ENCODE assay signal across 1 cellular context in the genomic region with DNA sequence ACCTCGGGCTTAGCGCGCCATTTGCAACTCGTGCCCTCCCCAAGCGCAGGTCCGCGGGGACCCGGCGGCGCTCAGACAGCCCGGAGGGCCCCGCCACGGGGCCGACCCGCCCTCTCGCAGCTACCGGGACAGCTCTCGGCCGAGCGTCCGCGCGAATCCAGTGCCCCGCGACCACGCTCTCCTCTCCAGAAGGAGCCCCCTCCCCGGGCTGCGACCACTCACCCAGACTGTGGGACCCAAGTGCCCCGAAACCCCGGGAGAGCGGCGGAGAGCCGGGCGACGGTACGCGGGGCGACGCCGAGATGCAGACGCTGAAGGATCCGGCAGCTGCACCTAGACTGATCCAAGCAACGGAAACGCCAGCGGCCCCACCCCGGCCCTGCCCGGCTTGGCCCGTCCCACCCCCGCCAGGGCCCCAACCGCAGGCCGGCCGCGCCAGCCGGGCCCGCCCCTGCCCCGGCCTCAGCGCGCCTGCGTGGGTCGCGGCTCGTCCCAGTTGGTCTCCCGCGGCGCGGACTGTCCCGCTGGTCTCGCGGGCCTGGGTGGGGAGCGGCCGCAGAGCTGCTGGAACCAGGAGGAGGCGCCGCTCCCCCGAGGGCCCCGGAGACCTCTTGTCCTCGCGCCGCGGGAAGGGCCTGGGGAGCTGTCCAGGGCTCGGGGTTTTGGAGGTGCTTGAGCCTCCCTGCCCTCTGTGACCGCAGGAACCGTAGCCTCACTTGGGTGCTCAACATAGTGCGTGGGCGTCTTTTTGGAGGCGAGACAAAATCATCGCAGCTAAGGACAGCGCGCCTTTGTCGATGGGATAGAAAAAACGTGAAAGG.
TF ChIP-seq lines count a peak whose summit lies in the region.

A gene (minus strand): TSS at position 340 of the 821 bp plus-strand sequence. CDS start 391 bp downstream, outside the sequence.

TF ChIP-seq in HEK293, 187 proteins besides CTCF, POLR2A, EP300 and RAD21 (continued from another document and continues in another):
- TF ChIP-seq KLF1 (tag by site-specific recombination; IDR thresholded peaks at IDR 0.05) = peak; percentile 49
- TF ChIP-seq YY2 (tag by site-specific recombination; IDR thresholded peaks at IDR 0.05) = no peak
- TF ChIP-seq, protein P1, sequence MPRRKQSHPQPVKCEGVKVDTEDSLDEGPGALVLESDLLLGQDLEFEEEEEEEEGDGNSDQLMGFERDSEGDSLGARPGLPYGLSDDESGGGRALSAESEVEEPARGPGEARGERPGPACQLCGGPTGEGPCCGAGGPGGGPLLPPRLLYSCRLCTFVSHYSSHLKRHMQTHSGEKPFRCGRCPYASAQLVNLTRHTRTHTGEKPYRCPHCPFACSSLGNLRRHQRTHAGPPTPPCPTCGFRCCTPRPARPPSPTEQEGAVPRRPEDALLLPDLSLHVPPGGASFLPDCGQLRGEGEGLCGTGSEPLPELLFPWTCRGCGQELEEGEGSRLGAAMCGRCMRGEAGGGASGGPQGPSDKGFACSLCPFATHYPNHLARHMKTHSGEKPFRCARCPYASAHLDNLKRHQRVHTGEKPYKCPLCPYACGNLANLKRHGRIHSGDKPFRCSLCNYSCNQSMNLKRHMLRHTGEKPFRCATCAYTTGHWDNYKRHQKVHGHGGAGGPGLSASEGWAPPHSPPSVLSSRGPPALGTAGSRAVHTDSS (tag by site-specific recombination; IDR thresholded peaks at IDR 0.05) = no peak
- peak; percentile 46 for TF ChIP-seq KLF9 (tag by site-specific recombination; IDR thresholded peaks at IDR 0.05; ENCODE audit: low read depth)
- no peak for TF ChIP-seq ZBTB21 (tag by site-specific recombination; IDR thresholded peaks at IDR 0.05)
- TF ChIP-seq ZNF701 (tag by site-specific recombination; IDR thresholded peaks at IDR 0.05) = no peak
- 0 out of 2 replicates have a peak, but pooled peaks have one; percentile 10 for TF ChIP-seq WT1 (tag by site-specific recombination; IDR thresholded peaks at IDR 0.05)
- peak; percentile 44 for TF ChIP-seq ZNF335 (tag by site-specific recombination; conservative IDR thresholded peaks at IDR 0.05)
- TF ChIP-seq, protein P2, sequence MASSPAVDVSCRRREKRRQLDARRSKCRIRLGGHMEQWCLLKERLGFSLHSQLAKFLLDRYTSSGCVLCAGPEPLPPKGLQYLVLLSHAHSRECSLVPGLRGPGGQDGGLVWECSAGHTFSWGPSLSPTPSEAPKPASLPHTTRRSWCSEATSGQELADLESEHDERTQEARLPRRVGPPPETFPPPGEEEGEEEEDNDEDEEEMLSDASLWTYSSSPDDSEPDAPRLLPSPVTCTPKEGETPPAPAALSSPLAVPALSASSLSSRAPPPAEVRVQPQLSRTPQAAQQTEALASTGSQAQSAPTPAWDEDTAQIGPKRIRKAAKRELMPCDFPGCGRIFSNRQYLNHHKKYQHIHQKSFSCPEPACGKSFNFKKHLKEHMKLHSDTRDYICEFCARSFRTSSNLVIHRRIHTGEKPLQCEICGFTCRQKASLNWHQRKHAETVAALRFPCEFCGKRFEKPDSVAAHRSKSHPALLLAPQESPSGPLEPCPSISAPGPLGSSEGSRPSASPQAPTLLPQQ (tag by site-specific recombination; IDR thresholded peaks at IDR 0.05) = peak; percentile 53; the same call in 1 of the 2 replicates
- no peak for TF ChIP-seq ZNF391 (tag by site-specific recombination; IDR thresholded peaks at IDR 0.05; ENCODE audit: borderline replicate concordance, low read depth)
- no peak for TF ChIP-seq BCL11B (tag by site-specific recombination; IDR thresholded peaks at IDR 0.05; ENCODE audit: low read depth)
- no peak for TF ChIP-seq ZNF266 (tag by site-specific recombination; IDR thresholded peaks at IDR 0.05; ENCODE audit: low read depth)
- no peak for TF ChIP-seq HOXC10 (CRISPR knock-in tag; IDR thresholded peaks at IDR 0.05)
- TF ChIP-seq ZEB2 (tag by site-specific recombination; IDR thresholded peaks at IDR 0.05) = peak; percentile 14
- TF ChIP-seq, protein P3, sequence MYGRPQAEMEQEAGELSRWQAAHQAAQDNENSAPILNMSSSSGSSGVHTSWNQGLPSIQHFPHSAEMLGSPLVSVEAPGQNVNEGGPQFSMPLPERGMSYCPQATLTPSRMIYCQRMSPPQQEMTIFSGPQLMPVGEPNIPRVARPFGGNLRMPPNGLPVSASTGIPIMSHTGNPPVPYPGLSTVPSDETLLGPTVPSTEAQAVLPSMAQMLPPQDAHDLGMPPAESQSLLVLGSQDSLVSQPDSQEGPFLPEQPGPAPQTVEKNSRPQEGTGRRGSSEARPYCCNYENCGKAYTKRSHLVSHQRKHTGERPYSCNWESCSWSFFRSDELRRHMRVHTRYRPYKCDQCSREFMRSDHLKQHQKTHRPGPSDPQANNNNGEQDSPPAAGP (tag by site-specific recombination; IDR thresholded peaks at IDR 0.05) = 0 out of 2 replicates have a peak, but pooled peaks have one; percentile 48
- peak; percentile 70; the same call in 1 of the 2 replicates for TF ChIP-seq KLF8 (tag by site-specific recombination; IDR thresholded peaks at IDR 0.05)
- TF ChIP-seq SP7 (tag by site-specific recombination; IDR thresholded peaks at IDR 0.05) = peak; percentile 13; the same call in 1 of the 2 replicates
- TF ChIP-seq, protein P4, sequence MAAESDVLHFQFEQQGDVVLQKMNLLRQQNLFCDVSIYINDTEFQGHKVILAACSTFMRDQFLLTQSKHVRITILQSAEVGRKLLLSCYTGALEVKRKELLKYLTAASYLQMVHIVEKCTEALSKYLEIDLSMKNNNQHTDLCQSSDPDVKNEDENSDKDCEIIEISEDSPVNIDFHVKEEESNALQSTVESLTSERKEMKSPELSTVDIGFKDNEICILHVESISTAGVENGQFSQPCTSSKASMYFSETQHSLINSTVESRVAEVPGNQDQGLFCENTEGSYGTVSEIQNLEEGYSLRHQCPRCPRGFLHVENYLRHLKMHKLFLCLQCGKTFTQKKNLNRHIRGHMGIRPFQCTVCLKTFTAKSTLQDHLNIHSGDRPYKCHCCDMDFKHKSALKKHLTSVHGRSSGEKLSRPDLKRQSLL (tag by site-specific recombination; IDR thresholded peaks at IDR 0.05) = peak; percentile 47; the same call in 1 of the 2 replicates
- TF ChIP-seq ZNF23 (tag by site-specific recombination; IDR thresholded peaks at IDR 0.05; ENCODE audit: borderline replicate concordance) = no peak
- TF ChIP-seq YY1 (tag by site-specific recombination; IDR thresholded peaks at IDR 0.05) = 0 out of 2 replicates have a peak, but pooled peaks have one; percentile 29
- no peak for TF ChIP-seq ZNF239 (tag by site-specific recombination; IDR thresholded peaks at IDR 0.05)
- 0 out of 2 replicates have a peak, but pooled peaks have one; percentile 38 for TF ChIP-seq ZBTB8A (tag by site-specific recombination; IDR thresholded peaks at IDR 0.05)
- no peak for TF ChIP-seq ZNF202 (tag by site-specific recombination; IDR thresholded peaks at IDR 0.05; ENCODE audit: borderline replicate concordance)
- TF ChIP-seq, protein P5, sequence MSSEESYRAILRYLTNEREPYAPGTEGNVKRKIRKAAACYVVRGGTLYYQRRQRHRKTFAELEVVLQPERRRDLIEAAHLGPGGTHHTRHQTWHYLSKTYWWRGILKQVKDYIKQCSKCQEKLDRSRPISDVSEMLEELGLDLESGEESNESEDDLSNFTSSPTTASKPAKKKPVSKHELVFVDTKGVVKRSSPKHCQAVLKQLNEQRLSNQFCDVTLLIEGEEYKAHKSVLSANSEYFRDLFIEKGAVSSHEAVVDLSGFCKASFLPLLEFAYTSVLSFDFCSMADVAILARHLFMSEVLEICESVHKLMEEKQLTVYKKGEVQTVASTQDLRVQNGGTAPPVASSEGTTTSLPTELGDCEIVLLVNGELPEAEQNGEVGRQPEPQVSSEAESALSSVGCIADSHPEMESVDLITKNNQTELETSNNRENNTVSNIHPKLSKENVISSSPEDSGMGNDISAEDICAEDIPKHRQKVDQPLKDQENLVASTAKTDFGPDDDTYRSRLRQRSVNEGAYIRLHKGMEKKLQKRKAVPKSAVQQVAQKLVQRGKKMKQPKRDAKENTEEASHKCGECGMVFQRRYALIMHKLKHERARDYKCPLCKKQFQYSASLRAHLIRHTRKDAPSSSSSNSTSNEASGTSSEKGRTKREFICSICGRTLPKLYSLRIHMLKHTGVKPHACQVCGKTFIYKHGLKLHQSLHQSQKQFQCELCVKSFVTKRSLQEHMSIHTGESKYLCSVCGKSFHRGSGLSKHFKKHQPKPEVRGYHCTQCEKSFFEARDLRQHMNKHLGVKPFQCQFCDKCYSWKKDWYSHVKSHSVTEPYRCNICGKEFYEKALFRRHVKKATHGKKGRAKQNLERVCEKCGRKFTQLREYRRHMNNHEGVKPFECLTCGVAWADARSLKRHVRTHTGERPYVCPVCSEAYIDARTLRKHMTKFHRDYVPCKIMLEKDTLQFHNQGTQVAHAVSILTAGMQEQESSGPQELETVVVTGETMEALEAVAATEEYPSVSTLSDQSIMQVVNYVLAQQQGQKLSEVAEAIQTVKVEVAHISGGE (tag by site-specific recombination; conservative IDR thresholded peaks at IDR 0.05; ENCODE audit: low read depth) = no peak; the same call in none of the 2 replicates
- peak; percentile 67 for TF ChIP-seq ZSCAN30 (tag by site-specific recombination; IDR thresholded peaks at IDR 0.05)
- TF ChIP-seq, protein P6, sequence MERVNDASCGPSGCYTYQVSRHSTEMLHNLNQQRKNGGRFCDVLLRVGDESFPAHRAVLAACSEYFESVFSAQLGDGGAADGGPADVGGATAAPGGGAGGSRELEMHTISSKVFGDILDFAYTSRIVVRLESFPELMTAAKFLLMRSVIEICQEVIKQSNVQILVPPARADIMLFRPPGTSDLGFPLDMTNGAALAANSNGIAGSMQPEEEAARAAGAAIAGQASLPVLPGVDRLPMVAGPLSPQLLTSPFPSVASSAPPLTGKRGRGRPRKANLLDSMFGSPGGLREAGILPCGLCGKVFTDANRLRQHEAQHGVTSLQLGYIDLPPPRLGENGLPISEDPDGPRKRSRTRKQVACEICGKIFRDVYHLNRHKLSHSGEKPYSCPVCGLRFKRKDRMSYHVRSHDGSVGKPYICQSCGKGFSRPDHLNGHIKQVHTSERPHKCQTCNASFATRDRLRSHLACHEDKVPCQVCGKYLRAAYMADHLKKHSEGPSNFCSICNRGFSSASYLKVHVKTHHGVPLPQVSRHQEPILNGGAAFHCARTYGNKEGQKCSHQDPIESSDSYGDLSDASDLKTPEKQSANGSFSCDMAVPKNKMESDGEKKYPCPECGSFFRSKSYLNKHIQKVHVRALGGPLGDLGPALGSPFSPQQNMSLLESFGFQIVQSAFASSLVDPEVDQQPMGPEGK (tag by site-specific recombination; IDR thresholded peaks at IDR 0.05) = peak; percentile 34; the same call in 1 of the 2 replicates
- 0 out of 2 replicates have a peak, but pooled peaks have one; percentile 22 for TF ChIP-seq ZFP69B (tag by site-specific recombination; IDR thresholded peaks at IDR 0.05)
- TF ChIP-seq ZNF600 (tag by site-specific recombination; IDR thresholded peaks at IDR 0.05) = no peak
- peak; percentile 74; the same call in 1 of the 2 replicates for TF ChIP-seq ZNF423 (tag by site-specific recombination; IDR thresholded peaks at IDR 0.05)
- TF ChIP-seq ZNF776 (tag by site-specific recombination; IDR thresholded peaks at IDR 0.05; ENCODE audit: borderline replicate concordance) = no peak
- no peak for TF ChIP-seq ZNF707 (tag by site-specific recombination; IDR thresholded peaks at IDR 0.05)
- no peak for TF ChIP-seq ZNF302 (tag by site-specific recombination; IDR thresholded peaks at IDR 0.05; ENCODE audit: low read depth)
- TF ChIP-seq SCRT2 (tag by site-specific recombination; IDR thresholded peaks at IDR 0.05) = no peak
- no peak for TF ChIP-seq ZBTB17 (tag by site-specific recombination; IDR thresholded peaks at IDR 0.05)
- no peak for TF ChIP-seq ZNF175 (tag by site-specific recombination; IDR thresholded peaks at IDR 0.05)
- TF ChIP-seq, protein P7, sequence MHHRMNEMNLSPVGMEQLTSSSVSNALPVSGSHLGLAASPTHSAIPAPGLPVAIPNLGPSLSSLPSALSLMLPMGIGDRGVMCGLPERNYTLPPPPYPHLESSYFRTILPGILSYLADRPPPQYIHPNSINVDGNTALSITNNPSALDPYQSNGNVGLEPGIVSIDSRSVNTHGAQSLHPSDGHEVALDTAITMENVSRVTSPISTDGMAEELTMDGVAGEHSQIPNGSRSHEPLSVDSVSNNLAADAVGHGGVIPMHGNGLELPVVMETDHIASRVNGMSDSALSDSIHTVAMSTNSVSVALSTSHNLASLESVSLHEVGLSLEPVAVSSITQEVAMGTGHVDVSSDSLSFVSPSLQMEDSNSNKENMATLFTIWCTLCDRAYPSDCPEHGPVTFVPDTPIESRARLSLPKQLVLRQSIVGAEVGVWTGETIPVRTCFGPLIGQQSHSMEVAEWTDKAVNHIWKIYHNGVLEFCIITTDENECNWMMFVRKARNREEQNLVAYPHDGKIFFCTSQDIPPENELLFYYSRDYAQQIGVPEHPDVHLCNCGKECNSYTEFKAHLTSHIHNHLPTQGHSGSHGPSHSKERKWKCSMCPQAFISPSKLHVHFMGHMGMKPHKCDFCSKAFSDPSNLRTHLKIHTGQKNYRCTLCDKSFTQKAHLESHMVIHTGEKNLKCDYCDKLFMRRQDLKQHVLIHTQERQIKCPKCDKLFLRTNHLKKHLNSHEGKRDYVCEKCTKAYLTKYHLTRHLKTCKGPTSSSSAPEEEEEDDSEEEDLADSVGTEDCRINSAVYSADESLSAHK (tag by site-specific recombination; IDR thresholded peaks at IDR 0.05) = no peak
- TF ChIP-seq OVOL3 (tag by site-specific recombination; IDR thresholded peaks at IDR 0.05) = no peak
- no peak for TF ChIP-seq ZNF174 (tag by site-specific recombination; IDR thresholded peaks at IDR 0.05)
- no peak for TF ChIP-seq ZFP3 (tag by site-specific recombination; IDR thresholded peaks at IDR 0.05; ENCODE audit: low read depth)
- TF ChIP-seq, protein P8, sequence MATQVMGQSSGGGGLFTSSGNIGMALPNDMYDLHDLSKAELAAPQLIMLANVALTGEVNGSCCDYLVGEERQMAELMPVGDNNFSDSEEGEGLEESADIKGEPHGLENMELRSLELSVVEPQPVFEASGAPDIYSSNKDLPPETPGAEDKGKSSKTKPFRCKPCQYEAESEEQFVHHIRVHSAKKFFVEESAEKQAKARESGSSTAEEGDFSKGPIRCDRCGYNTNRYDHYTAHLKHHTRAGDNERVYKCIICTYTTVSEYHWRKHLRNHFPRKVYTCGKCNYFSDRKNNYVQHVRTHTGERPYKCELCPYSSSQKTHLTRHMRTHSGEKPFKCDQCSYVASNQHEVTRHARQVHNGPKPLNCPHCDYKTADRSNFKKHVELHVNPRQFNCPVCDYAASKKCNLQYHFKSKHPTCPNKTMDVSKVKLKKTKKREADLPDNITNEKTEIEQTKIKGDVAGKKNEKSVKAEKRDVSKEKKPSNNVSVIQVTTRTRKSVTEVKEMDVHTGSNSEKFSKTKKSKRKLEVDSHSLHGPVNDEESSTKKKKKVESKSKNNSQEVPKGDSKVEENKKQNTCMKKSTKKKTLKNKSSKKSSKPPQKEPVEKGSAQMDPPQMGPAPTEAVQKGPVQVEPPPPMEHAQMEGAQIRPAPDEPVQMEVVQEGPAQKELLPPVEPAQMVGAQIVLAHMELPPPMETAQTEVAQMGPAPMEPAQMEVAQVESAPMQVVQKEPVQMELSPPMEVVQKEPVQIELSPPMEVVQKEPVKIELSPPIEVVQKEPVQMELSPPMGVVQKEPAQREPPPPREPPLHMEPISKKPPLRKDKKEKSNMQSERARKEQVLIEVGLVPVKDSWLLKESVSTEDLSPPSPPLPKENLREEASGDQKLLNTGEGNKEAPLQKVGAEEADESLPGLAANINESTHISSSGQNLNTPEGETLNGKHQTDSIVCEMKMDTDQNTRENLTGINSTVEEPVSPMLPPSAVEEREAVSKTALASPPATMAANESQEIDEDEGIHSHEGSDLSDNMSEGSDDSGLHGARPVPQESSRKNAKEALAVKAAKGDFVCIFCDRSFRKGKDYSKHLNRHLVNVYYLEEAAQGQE (tag by site-specific recombination; IDR thresholded peaks at IDR 0.05) = peak; percentile 89
- TF ChIP-seq BCL11A (tag by site-specific recombination; IDR thresholded peaks at IDR 0.05; ENCODE audit: low read depth) = no peak
- no peak for TF ChIP-seq GLI4 (tag by site-specific recombination; IDR thresholded peaks at IDR 0.05)
